In genomic region chr2:96638144-96639121, GRCh38 we compare ENCODE assay signal across 8 cellular contexts. TPM values are rescaled to one million over a fixed set of nuclear protein-coding genes. Genes with fewer than 3 reads are reported as not detected.
A peak's percentile ranks its signal among the peaks of the same experiment; 100 is the strongest.
DNase-seq lines count a peak whose midpoint lies in the region; ATAC-seq and TF ChIP-seq lines count a peak whose summit lies in the region.

TSS of gene KANSL3 (minus strand) at chr2:96638312. CDS start at chr2:96637135, 1,177 bp downstream.

- ATAC-seq in HG03196 (IDR thresholded peaks at IDR 0.05; ENCODE audit: unreplicated experiment), result peak; percentile 75
- peak; percentile 66 for ATAC-seq in central memory CD8-positive, alpha-beta T cell (replicated peaks; ENCODE audit: extremely low read depth, poor library complexity, severe bottlenecking)

- POLR2A ChIA-PET in AG04450 (lab: Yijun Ruan, JAX), result interaction anchor here (0.7 to 2.7 kb wide), 3 partner anchors 18 to 122 kb away, joined by 3 to 21 read pairs (median 3); partner anchors contain the start of gene CNNM4

- H3K4me3 ChIP-seq in AG04450 (ENCODE audit: low read depth, low read length), result peak within 1 kb of the TSS; percentile 80

- H3K27me3 ChIP-seq in AG04450 (ENCODE audit: control insufficient read depth, insufficient read depth, low read length), result no peaks in the 10 kb centered on the region

- H3K9me3 ChIP-seq in AG04450 (ENCODE audit: control insufficient read depth, insufficient read depth, low read length), result no peaks in the 10 kb centered on the region

- peak within 1 kb of the TSS; percentile 91 for H3K4me3 Mint-ChIP-seq in central memory CD8-positive, alpha-beta T cell

- in situ Hi-C loops in GM18951 (cut with MboI; ENCODE audit: low sequenced_read_pairs, unreplicated experiment), result no loop called here

- H3K27me3 Mint-ChIP-seq in central memory CD8-positive, alpha-beta T cell, result no peaks in the 10 kb centered on the region

- DNase-seq in AG04450 (ENCODE audit: low read depth, low spot score) (peak; percentile 87), NCI-H446 (lab: John Stamatoyannopoulos, UW) (peak; percentile 80 to 94), iris pigment epithelial cell (ENCODE audit: low read depth) (peak; percentile 98)
- peak; percentile 79 for DNase-seq in activated CD4-positive, CD25-positive, alpha-beta regulatory T cell treated with anti-CD3 and anti-CD28 coated beads, Interleukin-2, amount 50 U/mL, for 16 hours (ENCODE audit: low read depth, low spot score)
- DNase-seq in central memory CD8-positive, alpha-beta T cell (ENCODE audit: low spot score in 2 of 2), result peak; percentile 84 to 86
- peak; percentile 85 for DNase-seq in stimulated activated CD4-positive, alpha-beta T cell treated with anti-CD3 and anti-CD28 coated beads, Interleukin-12 subunit alpha, Interleukin-12 subunit beta, amount 100 ng/mL, for 4 hours

- no peak for TF ChIP-seq CTCF in AG04450 (IDR thresholded peaks at IDR 0.05; ENCODE audit: low read depth, low read length)

- H3K27ac ChIP-seq in AG04450 (ENCODE audit: low read depth, low read length), result peak within 1 kb of the TSS; percentile 85

- peak within 1 kb of the TSS; percentile 96 for H3K27ac Mint-ChIP-seq in central memory CD8-positive, alpha-beta T cell (ENCODE audit: low read depth)

- TF ChIP-seq POLR2A in GM18951 (IDR thresholded peaks at IDR 0.05; ENCODE audit: extremely low read depth, insufficient read depth, insufficient read length), result peak; percentile 95

- H3K4me1 Mint-ChIP-seq in central memory CD8-positive, alpha-beta T cell, result peaks cover 29% of the 10 kb centered on the region

- CTCF ChIA-PET in AG04450 (lab: Charles Lee), result no interaction called here

- H3K36me3 Mint-ChIP-seq in central memory CD8-positive, alpha-beta T cell (ENCODE audit: insufficient read depth), result peaks cover 16% of the 10 kb centered on the region

- H3K9me3 Mint-ChIP-seq in central memory CD8-positive, alpha-beta T cell, result no peaks in the 10 kb centered on the region

RNA-seq across cellular contexts. Expression of gene KANSL3, which starts in this region (rescaled TPM):
- polyA plus RNA-seq in AG04450 (2011; rRNA removed), result 17.1 and 22.7 TPM in 2 replicates
- polyA minus RNA-seq in AG04450 (2011; rRNA and poly(A)+ RNA removed), result 49.3 and 78.3 TPM in 2 replicates

Comparison
In these comparisons a context has a peak if more than half of its experiments do, and no peak if none do; other contexts are left out.
1. Peak in every context shown above with its lines: DNase-seq, ATAC-seq, H3K4me3 ChIP-seq and H3K27ac ChIP-seq.